ENCODE assay signal across 14 cellular contexts in genomic region chr1:37035014-37035686, GRCh38. TPM values are rescaled to one million over a fixed set of nuclear protein-coding genes. Genes with fewer than 3 reads are reported as not detected.
DNase-seq lines count a peak whose midpoint lies in the region; ATAC-seq and TF ChIP-seq lines count a peak whose summit lies in the region.
"Had no signal": no experiment of that assay in that cellular context is flagged by ENCODE, and none has a peak within 500 bp of the region (broad histone marks: within the 10 kb centered on the region; RNA-seq: fewer than 3 reads in every experiment).

No MANE protein-coding gene starts in this region.

- no peak for DNase-seq in activated naive CD8-positive, alpha-beta T cell treated with anti-CD3 and anti-CD28 coated beads, Interleukin-2, amount 50 U/mL, for 24 hours
- no peak for DNase-seq in activated naive CD8-positive, alpha-beta T cell treated with anti-CD3 and anti-CD28 coated beads for 36 hours
- no peak for DNase-seq in tibial nerve (ENCODE audit: low spot score in 2 of 2)
- DNase-seq in GDM1 (lab: John Stamatoyannopoulos, UW), result no peak
- DNase-seq in SK-N-SH, result no peak
- DNase-seq in Caco-2, result no peak
- DNase-seq: effector memory CD4-positive, alpha-beta T cell; foreskin keratinocyte; uterus had no signal

- H2AFZ ChIP-seq in OCI-LY3 (ENCODE audit: low read depth, low read length), result peak overlapping the region; percentile 93; the same call in 1 of the 2 replicates
- no peak overlapping the region for H2AFZ ChIP-seq in SK-N-SH (ENCODE audit: low read depth)
- H2AFZ ChIP-seq: GM23248 had no signal

- TF ChIP-seq POLR2A in tibial nerve (IDR thresholded peaks at IDR 0.05), result no peak

- H3F3A ChIP-seq in SK-N-SH (replicated peaks; ENCODE audit: insufficient read depth), result no peaks in the 10 kb centered on the region

- H3K4me1 Mint-ChIP-seq in activated naive CD8-positive, alpha-beta T cell treated with anti-CD3 and anti-CD28 coated beads, Interleukin-2, amount 50 U/mL, for 24 hours, result peaks cover 10% of the 10 kb centered on the region
- peaks cover 5% of the 10 kb centered on the region for H3K4me1 Mint-ChIP-seq in activated naive CD8-positive, alpha-beta T cell treated with anti-CD3 and anti-CD28 coated beads for 36 hours
- no peaks in the 10 kb centered on the region for H3K4me1 Mint-ChIP-seq in Caco-2 (ENCODE audit: low read depth, unreplicated experiment)

- H3K9me2 ChIP-seq in SK-N-SH, result no peaks in the 10 kb centered on the region

- H3K79me2 ChIP-seq in OCI-LY3 (ENCODE audit: low read length) (no peaks in the 10 kb centered on the region), SK-N-SH (ENCODE audit: insufficient read depth) (no peaks in the 10 kb centered on the region)

- no peak for TF ChIP-seq EP300 in tibial nerve (IDR thresholded peaks at IDR 0.05)
- TF ChIP-seq EP300 in SK-N-SH (IDR thresholded peaks at IDR 0.05; ENCODE audit: borderline replicate concordance in 1 of 2, low read depth in 1 of 2, low read length in 1 of 2), result no peak

- peak overlapping the region; percentile 62; the same call in 1 of the 2 replicates for H3K9ac ChIP-seq in OCI-LY3 (ENCODE audit: low read length)
- H3K9ac ChIP-seq in iPS-15b (ENCODE audit: low read depth, low read length), result no peak overlapping the region
- H3K9ac ChIP-seq in SK-N-SH, result no peak overlapping the region
- H3K9ac ChIP-seq: GM23248 had no signal

- CTCF ChIA-PET in SK-N-SH (lab: Yijun Ruan, JAX) (interaction anchor here (0.7 to 3.7 kb wide), 6 partner anchors 164 to 1330 kb away, joined by 3 to 21 read pairs (median 4); no protein-coding TSS in a partner anchor), Caco-2 (lab: Charles Lee) (no interaction called here)

- H3K9me3 Mint-ChIP-seq in activated naive CD8-positive, alpha-beta T cell treated with anti-CD3 and anti-CD28 coated beads, Interleukin-2, amount 50 U/mL, for 24 hours, result no peaks in the 10 kb centered on the region
- no peaks in the 10 kb centered on the region for H3K9me3 Mint-ChIP-seq in activated naive CD8-positive, alpha-beta T cell treated with anti-CD3 and anti-CD28 coated beads for 36 hours
- H3K9me3 Mint-ChIP-seq in Caco-2 (ENCODE audit: unreplicated experiment), result no peaks in the 10 kb centered on the region

- BruUV-seq in Caco-2 (replicated peaks; lab: Mats Ljungman, UMichigan), result no TSS peak

- TF ChIP-seq CTCF in OCI-LY3 (IDR thresholded peaks at IDR 0.05; ENCODE audit: low read depth, low read length) (no peak), tibial nerve (IDR thresholded peaks at IDR 0.05) (no peak), SK-N-SH (IDR thresholded peaks at IDR 0.05) (no peak), Caco-2 (IDR thresholded peaks at IDR 0.05; ENCODE audit: insufficient read depth in 1 of 2, low read depth in 1 of 2, low read length in 1 of 2, severe bottlenecking in 1 of 2, unreplicated experiment in 1 of 2) (no peak)

- H3K4me3 Mint-ChIP-seq in activated naive CD8-positive, alpha-beta T cell treated with anti-CD3 and anti-CD28 coated beads, Interleukin-2, amount 50 U/mL, for 24 hours, result peak overlapping the region; percentile 11
- no peak overlapping the region for H3K4me3 Mint-ChIP-seq in activated naive CD8-positive, alpha-beta T cell treated with anti-CD3 and anti-CD28 coated beads for 36 hours
- H3K4me3 Mint-ChIP-seq in Caco-2 (ENCODE audit: unreplicated experiment), result no peak overlapping the region

- 9 to 11% methylated on average over 25 to 27 of the region's 27 CpGs for WGBS in tibial nerve, 2 donors
- WGBS in SK-N-SH (ENCODE audit: low lambda C conversion rate), result 32% methylated on average over 23 of the region's 27 CpGs

- H3K9me3 ChIP-seq in OCI-LY3 (ENCODE audit: insufficient read depth, low read length) (no peaks in the 10 kb centered on the region), iPS-15b (ENCODE audit: control insufficient read depth, insufficient read depth, low read length) (no peaks in the 10 kb centered on the region), tibial nerve (no peaks in the 10 kb centered on the region), SK-N-SH (no peaks in the 10 kb centered on the region), Caco-2 (no peaks in the 10 kb centered on the region)
- H3K9me3 ChIP-seq: uterus had no signal

- H3K4me1 ChIP-seq in OCI-LY3 (ENCODE audit: low read length) (peaks cover 29% of the 10 kb centered on the region), iPS-15b (ENCODE audit: control insufficient read depth, insufficient read depth, low read length) (peaks cover 11% of the 10 kb centered on the region), tibial nerve (peaks cover 0 to 75% (median 14%) of the 10 kb centered on the region in 4 donors), SK-N-SH (ENCODE audit: control insufficient read depth in 1 of 2, insufficient read depth in 2 of 2, low read depth in 1 of 2, low read length in 1 of 2) (peaks cover 0 to 4% of the 10 kb centered on the region in 2 experiments; a peak in 1 of 4 replicates), Caco-2 (no peaks in the 10 kb centered on the region)
- H3K4me1 ChIP-seq: foreskin keratinocyte had no signal

- POLR2A ChIA-PET in SK-N-SH (lab: Yijun Ruan, JAX), result interaction anchor here (0.9 kb wide), 1 partner anchor 329 kb away, joined by 4 read pairs; no protein-coding TSS in a partner anchor
- POLR2A ChIA-PET in Caco-2 (lab: Charles Lee), result no interaction called here

- H3K36me3 ChIP-seq in OCI-LY3 (replicated peaks; ENCODE audit: low read depth, low read length) (no peaks in the 10 kb centered on the region), iPS-15b (ENCODE audit: control insufficient read depth, insufficient read depth, low read length) (no peaks in the 10 kb centered on the region), tibial nerve (no peaks in the 10 kb centered on the region), SK-N-SH (replicated peaks in 1 of 2; ENCODE audit: control insufficient read depth in 1 of 2, insufficient read depth in 2 of 2, low read length in 1 of 2) (no peaks in the 10 kb centered on the region), Caco-2 (ENCODE audit: control insufficient read depth, insufficient read depth, low read length) (no peaks in the 10 kb centered on the region)
- H3K36me3 ChIP-seq: uterus had no signal

- H3K27me3 ChIP-seq in OCI-LY3 (ENCODE audit: low read depth, low read length) (no peaks in the 10 kb centered on the region), iPS-15b (ENCODE audit: control insufficient read depth, insufficient read depth, low read length) (peaks cover 57% of the 10 kb centered on the region), tibial nerve (peaks cover 0 to 76% of the 10 kb centered on the region in 2 donors), SK-N-SH (ENCODE audit: insufficient read depth) (0 out of 2 replicates have a peak, but pooled peaks cover 5% of the 10 kb centered on the region), Caco-2 (replicated peaks; ENCODE audit: control insufficient read depth, insufficient read depth, low read length) (no peaks in the 10 kb centered on the region; the same call in 1 of the 2 replicates)

- H3K27ac Mint-ChIP-seq in activated naive CD8-positive, alpha-beta T cell treated with anti-CD3 and anti-CD28 coated beads, Interleukin-2, amount 50 U/mL, for 24 hours, result no peak overlapping the region
- H3K27ac Mint-ChIP-seq in activated naive CD8-positive, alpha-beta T cell treated with anti-CD3 and anti-CD28 coated beads for 36 hours, result no peak overlapping the region
- no peak overlapping the region for H3K27ac Mint-ChIP-seq in Caco-2 (ENCODE audit: unreplicated experiment)

- H3K27me3 Mint-ChIP-seq in activated naive CD8-positive, alpha-beta T cell treated with anti-CD3 and anti-CD28 coated beads, Interleukin-2, amount 50 U/mL, for 24 hours, result peaks cover 66% of the 10 kb centered on the region
- H3K27me3 Mint-ChIP-seq in activated naive CD8-positive, alpha-beta T cell treated with anti-CD3 and anti-CD28 coated beads for 36 hours, result peaks cover 82% of the 10 kb centered on the region
- peaks cover 5% of the 10 kb centered on the region for H3K27me3 Mint-ChIP-seq in Caco-2 (ENCODE audit: insufficient read depth, unreplicated experiment)

- no peaks in the 10 kb centered on the region for H4K20me1 ChIP-seq in OCI-LY3 (ENCODE audit: insufficient read depth, low read length)
- no peaks in the 10 kb centered on the region for H4K20me1 ChIP-seq in SK-N-SH (ENCODE audit: insufficient read depth)

- no peak for ATAC-seq in activated naive CD8-positive, alpha-beta T cell treated with anti-CD3 and anti-CD28 coated beads, Interleukin-2, amount 50 U/mL, for 24 hours

- 0 out of 2 replicates have a peak overlapping the region, but pooled peaks have one; percentile 53 for H3K27ac ChIP-seq in OCI-LY3 (ENCODE audit: low read length)
- peak overlapping the region in 2 of 4 donors; percentile 66 to 79 for H3K27ac ChIP-seq in tibial nerve
- no peak overlapping the region for H3K27ac ChIP-seq in SK-N-SH (ENCODE audit: low read depth in 2 of 2, low read length in 1 of 2)
- H3K27ac ChIP-seq: foreskin keratinocyte, GM23248, uterus had no signal

- H3K4me3 ChIP-seq in OCI-LY3 (ENCODE audit: low read length), result peak overlapping the region; percentile 78
- peak overlapping the region; percentile 45 for H3K4me3 ChIP-seq in iPS-15b (ENCODE audit: low read depth, low read length)
- peak overlapping the region; percentile 31 to 60 (median 42) for H3K4me3 ChIP-seq in tibial nerve
- no peak overlapping the region for H3K4me3 ChIP-seq in SK-N-SH (ENCODE audit: low read depth in 2 of 2, low read length in 1 of 2)
- H3K4me3 ChIP-seq in Caco-2 (ENCODE audit: low read depth, low read length), result no peak overlapping the region
- H3K4me3 ChIP-seq: GM23248, uterus had no signal

- no peaks in the 10 kb centered on the region for H3K36me3 Mint-ChIP-seq in activated naive CD8-positive, alpha-beta T cell treated with anti-CD3 and anti-CD28 coated beads, Interleukin-2, amount 50 U/mL, for 24 hours (ENCODE audit: low read depth)
- no peaks in the 10 kb centered on the region for H3K36me3 Mint-ChIP-seq in activated naive CD8-positive, alpha-beta T cell treated with anti-CD3 and anti-CD28 coated beads for 36 hours
- no peaks in the 10 kb centered on the region for H3K36me3 Mint-ChIP-seq in Caco-2 (ENCODE audit: insufficient read depth, unreplicated experiment)

- TF ChIP-seq RAD21 in SK-N-SH (IDR thresholded peaks at IDR 0.05; ENCODE audit: low read length), result no peak

- intact Hi-C loops in Caco-2 (cut with micrococcal nuclease; ENCODE audit: unreplicated experiment), result no loop called here

- H3K4me2 ChIP-seq in OCI-LY3 (ENCODE audit: low read length) (peak overlapping the region; percentile 97), SK-N-SH (no peak overlapping the region)

TF ChIP-seq in SK-N-SH, 30 proteins besides CTCF, POLR2A, EP300 and RAD21 (continues in another document):
- TF ChIP-seq MEF2A (IDR thresholded peaks at IDR 0.05; ENCODE audit: borderline replicate concordance, low read depth), result no peak
- TF ChIP-seq CHD2 (IDR thresholded peaks at IDR 0.05; ENCODE audit: low read length, partially characterized antibody), result no peak

RNA-seq across cellular contexts. Expression of gene GRIK3, which starts 0.8 kb away (rescaled TPM):
- not detected for total RNA-seq in activated naive CD8-positive, alpha-beta T cell treated with anti-CD3 and anti-CD28 coated beads for 36 hours
- total RNA-seq in tibial nerve, result 10 to 100 TPM; 12.8 to 26.2 (median 21.7) TPM
- not detected in 2 replicates for polyA plus RNA-seq in SK-N-SH (2012; rRNA removed)
- polyA plus RNA-seq in SK-N-SH (2012; cell fraction: cytosol; rRNA removed), result under 0.01 TPM in 1 of 2 replicates, not detected in the other
- not detected in 2 replicates for polyA plus RNA-seq in SK-N-SH (2012; cell fraction: nucleus; rRNA removed)
- total RNA-seq in Caco-2 (2022), result not detected in 2 replicates
- total RNA-seq: foreskin keratinocyte; GM23248; T-helper 1 cell treated with Interleukin-12 subunit alpha and Interleukin-12 subunit beta and Interleukin-4 antibody, amounts not matched to agents 30 ng/mL and 1 ng/mL, for 36 hours had no signal
- polyA plus RNA-seq: foreskin keratinocyte, GM23248, keratinocyte had no signal

Comparison
In these comparisons a context has a peak if more than half of its experiments do, and no peak if none do; other contexts are left out.
1. H3K4me3 ChIP-seq: peak in OCI-LY3 (single experiment), iPS-15b (single experiment) and tibial nerve (4 of 4); none in SK-N-SH (0 of 2) and Caco-2 (single experiment).
2. RNA of gene GRIK3, which starts 0.8 kb away (total RNA-seq): 12.8 to 26.2 TPM in tibial nerve; not detected in activated naive CD8-positive, alpha-beta T cell treated with anti-CD3 and anti-CD28 coated beads for 36 hours and not detected in Caco-2; every median in the first group is over 10 times any median in the second.